ENCODE assay signal across 14 cellular contexts in genomic region chr3:43394071-43394501, GRCh38.
DNase-seq lines count a peak whose midpoint lies in the region; ATAC-seq and TF ChIP-seq lines count a peak whose summit lies in the region.
"Had no signal": no experiment of that assay in that cellular context is flagged by ENCODE, and none has a peak within 500 bp of the region (broad histone marks: within the 10 kb centered on the region; RNA-seq: fewer than 3 reads in every experiment).

No MANE protein-coding gene starts in this region.

- peak overlapping the region; percentile 48 for H3K27ac ChIP-seq in lower lobe of right lung
- no peak overlapping the region for H3K27ac ChIP-seq in caudate nucleus (ENCODE audit: low read depth, low read length)

- H3K36me3 Mint-ChIP-seq in endothelial cell (ENCODE audit: low read depth, unreplicated experiment) = peaks cover 12% of the 10 kb centered on the region
- peaks cover 6% of the 10 kb centered on the region for H3K36me3 Mint-ChIP-seq in glutamatergic neuron (ENCODE audit: unreplicated experiment)
- H3K36me3 Mint-ChIP-seq: activated naive CD8-positive, alpha-beta T cell had no signal

- H3K4me3 ChIP-seq in lower lobe of right lung = no peak overlapping the region
- H3K4me3 ChIP-seq: tibial artery had no signal

- peaks cover 31% of the 10 kb centered on the region for H3K4me1 ChIP-seq in lower lobe of right lung

- H3K9me3 Mint-ChIP-seq in endothelial cell (ENCODE audit: unreplicated experiment) (no peaks in the 10 kb centered on the region), glutamatergic neuron (ENCODE audit: unreplicated experiment) (peaks cover 2% of the 10 kb centered on the region)

- peaks cover 7% of the 10 kb centered on the region for H3K27me3 Mint-ChIP-seq in endothelial cell (ENCODE audit: unreplicated experiment)
- no peaks in the 10 kb centered on the region for H3K27me3 Mint-ChIP-seq in glutamatergic neuron (ENCODE audit: unreplicated experiment)
- H3K27me3 Mint-ChIP-seq: activated naive CD8-positive, alpha-beta T cell had no signal

- H3K27ac Mint-ChIP-seq in endothelial cell (ENCODE audit: unreplicated experiment) (peak overlapping the region; percentile 97), glutamatergic neuron (ENCODE audit: unreplicated experiment) (no peak overlapping the region)

- DNase-seq in OCI-M1 (lab: John Stamatoyannopoulos, UW) (peak; percentile 14), endothelial cell (ENCODE audit: low spot score) (peak; percentile 61), lower lobe of right lung (peak; percentile 58), stromal cell of bone marrow (ENCODE audit: low read depth) (peak; percentile 14), kidney glomerular epithelial cell (lab: John Stamatoyannopoulos, UW) (no peak), glutamatergic neuron (no peak), caudate nucleus (lab: John Stamatoyannopoulos, UW) (no peak)
- DNase-seq: activated CD4-positive, alpha-beta T cell treated with anti-CD3 and anti-CD28 coated beads for 48 hours; DMS153; NCI-H2227 treated with DMSO at 0.1 percent for 48 hours; stimulated activated CD4-positive, alpha-beta T cell treated with anti-CD3 and anti-CD28 coated beads, Interleukin-4, amount 100 ng/mL, for 4 hours had no signal

- H3K4me3 Mint-ChIP-seq in endothelial cell (ENCODE audit: unreplicated experiment) (peak overlapping the region; percentile 16), glutamatergic neuron (ENCODE audit: unreplicated experiment) (no peak overlapping the region)
- H3K4me3 Mint-ChIP-seq: activated naive CD8-positive, alpha-beta T cell had no signal

- H3K9me3 ChIP-seq in lower lobe of right lung = no peaks in the 10 kb centered on the region
- H3K9me3 ChIP-seq: tibial artery had no signal

- no peaks in the 10 kb centered on the region for H3K36me3 ChIP-seq in lower lobe of right lung
- H3K36me3 ChIP-seq: tibial artery had no signal

- H3K4me1 Mint-ChIP-seq in endothelial cell (ENCODE audit: unreplicated experiment) (peaks cover 80% of the 10 kb centered on the region), glutamatergic neuron (ENCODE audit: low read depth, unreplicated experiment) (no peaks in the 10 kb centered on the region)

- intact Hi-C loops in lower lobe of right lung (cut with DNase I) = no loop called here

- H3K27me3 ChIP-seq in lower lobe of right lung (ENCODE audit: low read depth) = no peaks in the 10 kb centered on the region
- H3K27me3 ChIP-seq: tibial artery had no signal

- TF ChIP-seq CTCF in endothelial cell (IDR thresholded peaks at IDR 0.05; ENCODE audit: unreplicated experiment) (no peak), lower lobe of right lung (IDR thresholded peaks at IDR 0.05) (no peak), glutamatergic neuron (IDR thresholded peaks at IDR 0.05; ENCODE audit: partially characterized antibody, unreplicated experiment) (no peak)

- ATAC-seq in lower lobe of right lung (peak; percentile 41 to 67), GM21515 (IDR thresholded peaks at IDR 0.05; ENCODE audit: unreplicated experiment) (no peak)

Comparison
In these comparisons a context has a peak if more than half of its experiments do, and no peak if none do; other contexts are left out.
1. DNase-seq: peak in OCI-M1 (single experiment), endothelial cell (single experiment), lower lobe of right lung (single experiment) and stromal cell of bone marrow (single experiment); none in kidney glomerular epithelial cell (single experiment), glutamatergic neuron (single experiment) and caudate nucleus (0 of 61).